In genomic region chr16:11395008-11395948, GRCh38 we compare ENCODE assay signal across 13 cellular contexts. TPM values are rescaled to one million over a fixed set of nuclear protein-coding genes. Genes with fewer than 3 reads are reported as not detected.
DNase-seq lines count a peak whose midpoint lies in the region; ATAC-seq, FAIRE-seq and TF ChIP-seq lines count a peak whose summit lies in the region.
"Had no signal": no experiment of that assay in that cellular context is flagged by ENCODE, and none has a peak within 500 bp of the region (broad histone marks: within the 10 kb centered on the region; RNA-seq: fewer than 3 reads in every experiment).

No MANE protein-coding gene starts in this region.

- H4K5ac ChIP-seq in H1 (ENCODE audit: insufficient read length, low read depth, low read length), result no peak overlapping the region

- TF ChIP-seq EP300 in H1 (IDR thresholded peaks at IDR 0.05; ENCODE audit: borderline replicate concordance in 1 of 2, low read depth in 2 of 2, low read length in 2 of 2), result no peak

- H3K79me2 ChIP-seq in OCI-LY3 (ENCODE audit: low read length), result no peaks in the 10 kb centered on the region
- H3K79me2 ChIP-seq in H1 (ENCODE audit: control insufficient read depth in 1 of 2, insufficient read depth in 2 of 2, low read length in 2 of 2), result no peaks in the 10 kb centered on the region

- no peak overlapping the region for H2BK120ac ChIP-seq in H1 (replicated peaks; ENCODE audit: low read depth, low read length)

- H3K4me3 ChIP-seq in OCI-LY3 (ENCODE audit: low read length) (0 out of 2 replicates have a peak overlapping the region, but pooled peaks have one; percentile 6), H1 (ENCODE audit: extremely low read depth in 1 of 4, insufficient read depth in 2 of 4, low read depth in 3 of 4, low read length in 4 of 4) (no peak overlapping the region)
- H3K4me3 ChIP-seq: coronary artery had no signal

- H2BK15ac ChIP-seq in H1 (ENCODE audit: low read length), result no peak overlapping the region

- ATAC-seq in HG02623 (IDR thresholded peaks at IDR 0.05; ENCODE audit: unreplicated experiment), result no peak

- H2BK12ac ChIP-seq in H1 (ENCODE audit: low read depth, low read length), result no peak overlapping the region

- H3K18ac ChIP-seq in H1 (ENCODE audit: extremely low read depth, low read length), result no peak overlapping the region

- no peak overlapping the region for H2AK5ac ChIP-seq in H1 (ENCODE audit: low read depth, low read length)

- H3K4me2 ChIP-seq in OCI-LY3 (ENCODE audit: low read length) (peak overlapping the region; percentile 44), H1 (ENCODE audit: insufficient read depth in 1 of 2, low read depth in 2 of 2, low read length in 2 of 2) (no peak overlapping the region)

- no peak overlapping the region for H3K9ac ChIP-seq in OCI-LY3 (ENCODE audit: low read length)
- H3K9ac ChIP-seq in H1 (replicated peaks in 1 of 4; ENCODE audit: extremely low read depth in 1 of 4, low read depth in 3 of 4, low read length in 3 of 4), result no peak overlapping the region

- H3K9me3 ChIP-seq in OCI-LY3 (ENCODE audit: insufficient read depth, low read length) (no peaks in the 10 kb centered on the region), H1 (ENCODE audit: insufficient read depth in 2 of 2, low read depth in 1 of 2, low read length in 1 of 2) (no peaks in the 10 kb centered on the region)

- no peaks in the 10 kb centered on the region for H3K4me1 Mint-ChIP-seq in CD14-positive monocyte

- no peak for TF ChIP-seq POLR2A in H1 (IDR thresholded peaks at IDR 0.05; ENCODE audit: control extremely low read depth in 1 of 2, low read depth in 2 of 2, low read length in 2 of 2)

- H3K36me3 Mint-ChIP-seq in CD14-positive monocyte, result no peaks in the 10 kb centered on the region
- H3K36me3 Mint-ChIP-seq: activated naive CD4-positive, alpha-beta T cell treated with anti-CD3 and anti-CD28 coated beads, Interleukin-2, amount 50 U/mL, for 72 hours; brain; CD8-positive, alpha-beta T cell had no signal

- H2BK5ac ChIP-seq in H1 (ENCODE audit: low read depth, low read length), result no peak overlapping the region

- H3K27ac Mint-ChIP-seq in CD14-positive monocyte, result peak overlapping the region in 1 of 7 donors; percentile 6
- H3K27ac Mint-ChIP-seq: activated naive CD4-positive, alpha-beta T cell treated with anti-CD3 and anti-CD28 coated beads, Interleukin-2, amount 50 U/mL, for 72 hours; activated T-helper 1 cell treated with anti-CD3 and anti-CD28 coated beads, Interleukin-12 subunit alpha, Interleukin-12 subunit beta, Interleukin-2, Interleukin-4 antibody, amounts not matched to agents 30 ng/mL and 10 ng/mL and 1 ng/mL, durations not matched to agents 14 hours and 24 hours and 36 hours; CD8-positive, alpha-beta T cell had no signal

- no peak overlapping the region for H3K56ac ChIP-seq in H1 (replicated peaks; ENCODE audit: insufficient read length, low read depth, low read length)

- H3K27ac ChIP-seq in OCI-LY3 (ENCODE audit: low read length), result no peak overlapping the region
- H3K27ac ChIP-seq in H1 (ENCODE audit: low read depth, low read length), result no peak overlapping the region
- H3K27ac ChIP-seq: coronary artery had no signal

- H2BK20ac ChIP-seq in H1 (ENCODE audit: low read length), result no peak overlapping the region

- no peaks in the 10 kb centered on the region for H3K23me2 ChIP-seq in H1 (ENCODE audit: low read depth, low read length)

- no peak overlapping the region for H3K23ac ChIP-seq in H1 (ENCODE audit: insufficient read length)

- POLR2A ChIA-PET in H1 (lab: Charles Lee; ENCODE audit: partially characterized antibody), result interaction anchor here (0.8 to 1.9 kb wide), 4 partner anchors 8 to 75 kb away, joined by 3 to 6 read pairs (median 3); no protein-coding TSS in a partner anchor

- TF ChIP-seq RAD21 in H1 (IDR thresholded peaks at IDR 0.05 in 1 of 2, conservative IDR thresholded peaks at IDR 0.05 in 1 of 2; ENCODE audit: low read depth in 2 of 2, low read length in 2 of 2), result no peak; a peak in 1 of 4 replicates

- intact Hi-C loops in CD14-positive monocyte (cut with micrococcal nuclease) (loop anchor here (5.0 to 10.0 kb wide), 5 partner anchors 127 to 672 kb away; no protein-coding TSS in a partner anchor), posterior vena cava (cut with DNase I) (loop anchor here (5.0 to 10.0 kb wide), 3 partner anchors 247 to 670 kb away; no protein-coding TSS in a partner anchor)

- no peak overlapping the region for H3K14ac ChIP-seq in H1 (ENCODE audit: insufficient read length)

- H3K36me3 ChIP-seq in OCI-LY3 (replicated peaks; ENCODE audit: low read depth, low read length) (no peaks in the 10 kb centered on the region), H1 (ENCODE audit: control insufficient read depth in 2 of 4, insufficient read depth in 4 of 4, low read length in 3 of 4) (no peaks in the 10 kb centered on the region)

- H3K4ac ChIP-seq in H1 (replicated peaks; ENCODE audit: insufficient read length, low read depth, low read length), result no peak overlapping the region

- TF ChIP-seq CTCF in CD14-positive monocyte (IDR thresholded peaks at IDR 0.05) (no peak), OCI-LY3 (IDR thresholded peaks at IDR 0.05; ENCODE audit: low read depth, low read length) (peak; percentile 33), H1 (IDR thresholded peaks at IDR 0.05; ENCODE audit: control extremely low read depth in 1 of 3, insufficient read depth in 1 of 3, low read depth in 1 of 3, low read length in 3 of 3) (peak in 2 of 3 experiments; percentile 5 to 13; a peak in 1 of 4 replicates)

- WGBS in H1 (ENCODE audit: extremely low coverage in 1 of 2, insufficient coverage in 1 of 2, insufficient read length in 1 of 2, insufficient replicate concordance in 2 of 2, low coverage in 1 of 2, low lambda C conversion rate in 2 of 2, missing lambda C conversion rate in 1 of 2), 2 experiments, result 83% methylated on average over 22 of the region's 22 CpGs; no CpG with 5 or more reads in 1 of the 2 experiments

- H3K4me1 ChIP-seq in OCI-LY3 (ENCODE audit: low read length), result peaks cover 14% of the 10 kb centered on the region
- peaks cover 0 to 24% (median 14%) of the 10 kb centered on the region in 4 experiments; a peak in 5 of 7 replicates for H3K4me1 ChIP-seq in H1 (replicated peaks in 1 of 4; ENCODE audit: control insufficient read depth in 3 of 4, insufficient read depth in 4 of 4, low read length in 3 of 4)

- H2AFZ ChIP-seq in OCI-LY3 (ENCODE audit: low read depth, low read length), result no peak overlapping the region
- H2AFZ ChIP-seq in H1 (ENCODE audit: low read length), result no peak overlapping the region

- H4K20me1 ChIP-seq in OCI-LY3 (ENCODE audit: insufficient read depth, low read length) (no peaks in the 10 kb centered on the region), H1 (replicated peaks in 1 of 2; ENCODE audit: control insufficient read depth in 1 of 2, insufficient read depth in 2 of 2, low read length in 2 of 2) (no peaks in the 10 kb centered on the region)

- no peak overlapping the region for H3K4me3 Mint-ChIP-seq in CD14-positive monocyte
- H3K4me3 Mint-ChIP-seq: activated T-helper 1 cell treated with anti-CD3 and anti-CD28 coated beads, Interleukin-12 subunit alpha, Interleukin-12 subunit beta, Interleukin-2, Interleukin-4 antibody, amounts not matched to agents 30 ng/mL and 10 ng/mL and 1 ng/mL, durations not matched to agents 14 hours and 24 hours and 36 hours; brain; CD8-positive, alpha-beta T cell had no signal

- DNase-seq in CD14-positive monocyte (ENCODE audit: low spot score), result peak; percentile 17
- no peak for DNase-seq in H1 (ENCODE audit: low read depth in 1 of 2, low spot score in 2 of 2)
- DNase-seq in posterior vena cava (ENCODE audit: low spot score), result peak; percentile 52
- DNase-seq in HK-2 (ENCODE audit: unreplicated experiment), result no peak
- no peak for DNase-seq in T-helper 1 cell
- no peak for DNase-seq in nucleus accumbens (lab: John Stamatoyannopoulos, UW)

- CTCF ChIA-PET in H1 (lab: Charles Lee; ENCODE audit: partially characterized antibody), result interaction anchor here (0.5 to 18.3 kb wide), 48 partner anchors 8 to 671 kb away, joined by 3 to 266 read pairs (median 4); a partner anchor contains a TSS

- H3K27me3 ChIP-seq in OCI-LY3 (ENCODE audit: low read depth, low read length) (no peaks in the 10 kb centered on the region), H1 (replicated peaks in 1 of 4; ENCODE audit: control insufficient read depth in 3 of 4, extremely low read depth in 1 of 4, insufficient read depth in 3 of 4, low read length in 3 of 4) (no peaks in the 10 kb centered on the region)

- no peak overlapping the region for H4K91ac ChIP-seq in H1 (replicated peaks; ENCODE audit: insufficient read length, low read length)

- no peaks in the 10 kb centered on the region for H3K9me3 Mint-ChIP-seq in CD14-positive monocyte
- H3K9me3 Mint-ChIP-seq: activated naive CD4-positive, alpha-beta T cell treated with anti-CD3 and anti-CD28 coated beads, Interleukin-2, amount 50 U/mL, for 72 hours; activated T-helper 1 cell treated with anti-CD3 and anti-CD28 coated beads, Interleukin-12 subunit alpha, Interleukin-12 subunit beta, Interleukin-2, Interleukin-4 antibody, amounts not matched to agents 30 ng/mL and 10 ng/mL and 1 ng/mL, durations not matched to agents 14 hours and 24 hours and 36 hours; CD8-positive, alpha-beta T cell had no signal

- no peak for FAIRE-seq in H1 (lab: Jason Lieb, UNC)

- H3K27me3 Mint-ChIP-seq in CD14-positive monocyte (ENCODE audit: low read depth in 3 of 3), result peaks cover 3 to 8% (median 4%) of the 10 kb centered on the region in 3 donors

- no peaks in the 10 kb centered on the region for H3K79me1 ChIP-seq in H1 (ENCODE audit: low read depth, low read length)

- no peak overlapping the region for H4K8ac ChIP-seq in H1 (ENCODE audit: extremely low read depth, insufficient read depth, low read length)

TF ChIP-seq in H1, 55 proteins besides CTCF, POLR2A, EP300 and RAD21 (continues in another document):
- TF ChIP-seq GTF2F1 (IDR thresholded peaks at IDR 0.05; ENCODE audit: borderline replicate concordance, low read depth, low read length), result no peak
- no peak for TF ChIP-seq CHD2 (IDR thresholded peaks at IDR 0.05; ENCODE audit: low read length)
- no peak for TF ChIP-seq ATF3 (IDR thresholded peaks at IDR 0.05; ENCODE audit: insufficient read depth, low read depth, low read length)
- no peak for TF ChIP-seq YY1 (IDR thresholded peaks at IDR 0.05; ENCODE audit: low read depth, low read length)

RNA-seq across cellular contexts. Expression of gene RMI2, which starts 50.0 kb away (rescaled TPM):
- polyA plus RNA-seq in CD14-positive monocyte, result under 1 TPM; 0.23 to 0.24 TPM
- total RNA-seq in H1 (2021; fragmentation: NEBNext Ultra II Directional; extraction: Animal tissue kit (Norgen Biotek cat#: 25700)), result 96.0 and 96.9 TPM in 2 replicates
- 47.9 and 58.2 TPM in 2 replicates for polyA plus RNA-seq in H1 (2011; rRNA removed)
- 78.9 TPM for polyA plus RNA-seq in H1 (2011; cell fraction: cytosol; rRNA removed)
- polyA plus RNA-seq in H1 (2011; cell fraction: nucleus; rRNA removed), result 19.3 TPM
- polyA plus RNA-seq in H1 (2012, experiment 1 of 2), result 71.5 to 77.9 TPM (median 76.5 TPM) in 4 replicates
- polyA plus RNA-seq in H1 (2012, experiment 2 of 2), result 74.2 TPM
- 71.5 TPM for polyA plus RNA-seq in H1 (2013, experiment 1 of 2)
- polyA plus RNA-seq in H1 (2013, experiment 2 of 2), result 71.5 TPM
- 29.7 and 43.5 TPM in 2 replicates for polyA minus RNA-seq in H1 (2011; rRNA and poly(A)+ RNA removed)
- 27.9 TPM for polyA minus RNA-seq in H1 (2011; cell fraction: cytosol; rRNA and poly(A)+ RNA removed)
- 24.2 TPM for polyA minus RNA-seq in H1 (2011; cell fraction: nucleus; rRNA and poly(A)+ RNA removed)
- total RNA-seq in posterior vena cava, result 1 to 10 TPM in 1 of 2 donors, under 1 TPM in 1; 0.67 to 1.4 TPM

Comparison
In these comparisons a context has a peak if more than half of its experiments do, and no peak if none do; other contexts are left out.
1. DNase-seq: peak in CD14-positive monocyte (single experiment) and posterior vena cava (single experiment); none in H1 (0 of 2), HK-2 (single experiment), T-helper 1 cell (0 of 5) and nucleus accumbens (0 of 56).
2. RNA of gene RMI2, which starts 50.0 kb away (total RNA-seq): 96.0 to 96.9 TPM in H1; 0.67 to 1.4 TPM in posterior vena cava; every median in the first group is over 10 times any median in the second.